1 cellular context compared by ENCODE assay signal in genomic region chr6:4778086-4778485, GRCh38.
TF ChIP-seq lines count a peak whose summit lies in the region.

No MANE protein-coding gene starts in this region.

TF ChIP-seq in IMR-90, 13 proteins besides CTCF, POLR2A, EP300 and RAD21 (continued from another document):
- TF ChIP-seq USF2 (IDR thresholded peaks at IDR 0.05; ENCODE audit: low read depth, low read length) = no peak
- no peak; the same call in 1 of the 2 replicates for TF ChIP-seq CEBPB (IDR thresholded peaks at IDR 0.05; ENCODE audit: low read depth, low read length)
- TF ChIP-seq MAFK (IDR thresholded peaks at IDR 0.05; ENCODE audit: low read depth, low read length) = no peak
- no peak for TF ChIP-seq CHD1 (IDR thresholded peaks at IDR 0.05; ENCODE audit: low read depth, low read length)
